Comparison of ENCODE assay signal across 13 cellular contexts in genomic region chr5:143094087-143094511, GRCh38.
DNase-seq lines count a peak whose midpoint lies in the region; ATAC-seq, FAIRE-seq and TF ChIP-seq lines count a peak whose summit lies in the region.
"Had no signal": no experiment of that assay in that cellular context is flagged by ENCODE, and none has a peak within 500 bp of the region (broad histone marks: within the 10 kb centered on the region; RNA-seq: fewer than 3 reads in every experiment).

No MANE protein-coding gene starts in this region.

- ATAC-seq in HG02938 (IDR thresholded peaks at IDR 0.05; ENCODE audit: unreplicated experiment) (no peak), GM18867 (IDR thresholded peaks at IDR 0.05; ENCODE audit: unreplicated experiment) (no peak)
- ATAC-seq: HepG2 had no signal

- H3K9me3 Mint-ChIP-seq in activated naive CD4-positive, alpha-beta T cell treated with anti-CD3 and anti-CD28 coated beads, Interleukin-2, amount 50 U/mL, for 24 hours, result no peaks in the 10 kb centered on the region
- H3K9me3 Mint-ChIP-seq in activated naive CD4-positive, alpha-beta T cell treated with anti-CD3 and anti-CD28 coated beads for 36 hours, result no peaks in the 10 kb centered on the region

- WGBS in thyroid gland, 2 donors, result 40 to 49% methylated on average over 16 of the region's 16 CpGs

- DNase-seq in activated naive CD4-positive, alpha-beta T cell treated with anti-CD3 and anti-CD28 coated beads for 36 hours, result no peak
- DNase-seq in bronchial epithelial cell (ENCODE audit: low read depth), result peak; percentile 58
- no peak for DNase-seq in kidney
- peak; percentile 5 to 7 for DNase-seq in thyroid gland
- no peak for DNase-seq in anterior cingulate cortex (lab: John Stamatoyannopoulos, UW)
- DNase-seq: activated naive CD4-positive, alpha-beta T cell treated with anti-CD3 and anti-CD28 coated beads, Interleukin-2, amount 50 U/mL, for 16 hours; NCI-H2227 treated with DMSO at 0.1 percent for 48 hours; stimulated activated CD4-positive, alpha-beta T cell treated with anti-CD3 and anti-CD28 coated beads, Interleukin-12 subunit alpha, Interleukin-12 subunit beta, amount 100 ng/mL, for 4 hours; tibial artery had no signal

- H3K27me3 ChIP-seq in bronchial epithelial cell (ENCODE audit: control insufficient read depth, insufficient read depth, low read length) (no peaks in the 10 kb centered on the region), thyroid gland (no peaks in the 10 kb centered on the region)
- H3K27me3 ChIP-seq: tibial artery had no signal

- H3K36me3 Mint-ChIP-seq in activated naive CD4-positive, alpha-beta T cell treated with anti-CD3 and anti-CD28 coated beads, Interleukin-2, amount 50 U/mL, for 24 hours, result peaks cover 9% of the 10 kb centered on the region
- no peaks in the 10 kb centered on the region for H3K36me3 Mint-ChIP-seq in activated naive CD4-positive, alpha-beta T cell treated with anti-CD3 and anti-CD28 coated beads for 36 hours (ENCODE audit: low read depth)

- no peak overlapping the region for H3K9ac ChIP-seq in kidney (ENCODE audit: low read length in 2 of 2)

- no peak for FAIRE-seq in bronchial epithelial cell (lab: Jason Lieb, UNC)
- FAIRE-seq in kidney (lab: Jason Lieb, UNC), result no peak
- FAIRE-seq: HepG2 had no signal

- H3K27ac Mint-ChIP-seq in activated naive CD4-positive, alpha-beta T cell treated with anti-CD3 and anti-CD28 coated beads, Interleukin-2, amount 50 U/mL, for 24 hours, result peak overlapping the region; percentile 79
- H3K27ac Mint-ChIP-seq in activated naive CD4-positive, alpha-beta T cell treated with anti-CD3 and anti-CD28 coated beads for 36 hours, result no peak overlapping the region

- no peak overlapping the region for H3K4me3 ChIP-seq in bronchial epithelial cell (ENCODE audit: low read depth, low read length)
- peak overlapping the region; percentile 21 to 28 for H3K4me3 ChIP-seq in kidney (ENCODE audit: low read length in 2 of 2)
- no peak overlapping the region for H3K4me3 ChIP-seq in thyroid gland (replicated peaks in 1 of 3)

- TF ChIP-seq CTCF in bronchial epithelial cell (IDR thresholded peaks at IDR 0.05; ENCODE audit: insufficient read depth, low read length, severe bottlenecking) (no peak), kidney (IDR thresholded peaks at IDR 0.05; ENCODE audit: borderline replicate concordance, extremely low read depth, insufficient read depth) (no peak), thyroid gland (IDR thresholded peaks at IDR 0.05) (no peak)

- H3K36me3 ChIP-seq in bronchial epithelial cell (ENCODE audit: control insufficient read depth, insufficient read depth, low read length) (no peaks in the 10 kb centered on the region), kidney (ENCODE audit: control insufficient read depth in 1 of 2, insufficient read depth in 2 of 2, low read length in 2 of 2) (no peaks in the 10 kb centered on the region), thyroid gland (no peaks in the 10 kb centered on the region)
- H3K36me3 ChIP-seq: tibial artery had no signal

- H3K27me3 Mint-ChIP-seq in activated naive CD4-positive, alpha-beta T cell treated with anti-CD3 and anti-CD28 coated beads, Interleukin-2, amount 50 U/mL, for 24 hours, result no peaks in the 10 kb centered on the region
- H3K27me3 Mint-ChIP-seq in activated naive CD4-positive, alpha-beta T cell treated with anti-CD3 and anti-CD28 coated beads for 36 hours (ENCODE audit: low read depth), result no peaks in the 10 kb centered on the region

- TF ChIP-seq POLR2A in thyroid gland (IDR thresholded peaks at IDR 0.05), result no peak

- H3K4me1 ChIP-seq in kidney (ENCODE audit: control insufficient read depth in 1 of 2, insufficient read depth in 1 of 2, low read depth in 1 of 2, low read length in 2 of 2) (no peaks in the 10 kb centered on the region), thyroid gland (no peaks in the 10 kb centered on the region)
- H3K4me1 ChIP-seq: tibial artery had no signal

- peak overlapping the region; percentile 30 for H3K4me3 Mint-ChIP-seq in activated naive CD4-positive, alpha-beta T cell treated with anti-CD3 and anti-CD28 coated beads, Interleukin-2, amount 50 U/mL, for 24 hours
- no peak overlapping the region for H3K4me3 Mint-ChIP-seq in activated naive CD4-positive, alpha-beta T cell treated with anti-CD3 and anti-CD28 coated beads for 36 hours

- CTCF ChIA-PET in activated naive CD4-positive, alpha-beta T cell treated with anti-CD3 and anti-CD28 coated beads for 36 hours (lab: Charles Lee), result interaction anchor here (0.6 kb wide), 2 partner anchors 38 to 77 kb away, joined by 3 to 4 read pairs; no protein-coding TSS in a partner anchor

- H3K27ac ChIP-seq in kidney (ENCODE audit: low read depth in 2 of 2, low read length in 2 of 2), result no peak overlapping the region
- no peak overlapping the region for H3K27ac ChIP-seq in thyroid gland
- H3K27ac ChIP-seq: tibial artery had no signal

- no peaks in the 10 kb centered on the region for H3K9me3 ChIP-seq in kidney (ENCODE audit: control insufficient read depth in 1 of 2, low read length in 2 of 2)
- no peaks in the 10 kb centered on the region for H3K9me3 ChIP-seq in thyroid gland
- H3K9me3 ChIP-seq: tibial artery had no signal

- H3K4me1 Mint-ChIP-seq in activated naive CD4-positive, alpha-beta T cell treated with anti-CD3 and anti-CD28 coated beads, Interleukin-2, amount 50 U/mL, for 24 hours, result peaks cover 18% of the 10 kb centered on the region
- peaks cover 16% of the 10 kb centered on the region for H3K4me1 Mint-ChIP-seq in activated naive CD4-positive, alpha-beta T cell treated with anti-CD3 and anti-CD28 coated beads for 36 hours (ENCODE audit: low read depth)

- intact Hi-C loops in activated naive CD4-positive, alpha-beta T cell treated with anti-CD3 and anti-CD28 coated beads for 36 hours (cut with micrococcal nuclease), result no loop called here
- intact Hi-C loops in kidney (cut with DNase I) (no loop called here), thyroid gland (cut with DNase I) (no loop called here)

Comparison
In these comparisons a context has a peak if more than half of its experiments do, and no peak if none do; other contexts are left out.
1. DNase-seq: peak in bronchial epithelial cell (single experiment) and thyroid gland (2 of 2); none in activated naive CD4-positive, alpha-beta T cell treated with anti-CD3 and anti-CD28 coated beads for 36 hours (single experiment), kidney (single experiment) and anterior cingulate cortex (0 of 58).
2. H3K4me3 ChIP-seq: peak in kidney (2 of 2); none in bronchial epithelial cell (single experiment) and thyroid gland (0 of 3).